ENCODE assay signal across 25 cellular contexts in the genomic region with DNA sequence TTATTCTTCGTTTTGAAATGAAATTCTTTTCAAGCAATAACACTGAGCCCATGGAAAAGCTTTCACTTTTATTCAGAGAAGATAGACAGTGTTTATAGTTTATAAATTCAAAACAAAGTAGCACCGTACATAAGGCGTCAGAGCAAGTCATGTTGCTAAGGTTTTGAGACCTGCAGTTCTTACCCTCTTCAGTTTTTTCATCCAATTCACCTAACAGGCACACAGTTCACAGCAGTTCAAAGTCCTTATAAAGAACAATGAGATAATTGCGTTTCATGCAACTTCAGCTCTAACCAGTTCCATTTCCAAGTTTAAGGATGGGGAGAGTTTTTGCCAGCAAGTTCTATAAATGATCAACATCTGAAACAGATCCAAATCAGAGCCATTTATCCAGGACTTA.
DNase-seq lines count a peak whose midpoint lies in the region; ATAC-seq, FAIRE-seq and TF ChIP-seq lines count a peak whose summit lies in the region.
"Had no signal": no experiment of that assay in that cellular context is flagged by ENCODE, and none has a peak within 500 bp of the region (broad histone marks: within the 10 kb centered on the region; RNA-seq: fewer than 3 reads in every experiment).

No MANE protein-coding gene starts in this region.

- no peak overlapping the region for H2AFZ ChIP-seq in HepG2 (ENCODE audit: low read length)

- TF ChIP-seq EP300 in HepG2 (IDR thresholded peaks at IDR 0.05; ENCODE audit: low read depth in 2 of 2, low read length in 2 of 2) (no peak), HepG2 (CRISPR knock-in tag; IDR thresholded peaks at IDR 0.05; ENCODE audit: borderline replicate concordance) (no peak)

- TF ChIP-seq POLR2A in HepG2 (IDR thresholded peaks at IDR 0.05; ENCODE audit: insufficient read depth in 1 of 2, low read depth in 2 of 2, low read length in 2 of 2) (no peak), right lobe of liver (IDR thresholded peaks at IDR 0.05) (no peak)

- peak overlapping the region; percentile 82 for H3K27ac Mint-ChIP-seq in activated T-helper 17 cell treated with anti-CD3 and anti-CD28 coated beads, Interleukin-2, amount 50 U/mL, for 72 hours
- H3K27ac Mint-ChIP-seq in stimulated activated effector memory CD8-positive, alpha-beta T cell treated with anti-CD3 and anti-CD28 coated beads, Interleukin-12 subunit alpha, Interleukin-12 subunit beta, amount 100 ng/mL, for 72 hours: no peak overlapping the region
- H3K27ac Mint-ChIP-seq: activated naive CD8-positive, alpha-beta T cell treated with anti-CD3 and anti-CD28 coated beads, Interleukin-2, amount 10 ng/mL, durations not matched to agents 7 days and 5 days had no signal

- peak overlapping the region; percentile 55 for H3K4me3 Mint-ChIP-seq in activated T-helper 17 cell treated with anti-CD3 and anti-CD28 coated beads, Interleukin-2, amount 50 U/mL, for 72 hours
- peak overlapping the region; percentile 21 for H3K4me3 Mint-ChIP-seq in stimulated activated effector memory CD8-positive, alpha-beta T cell treated with anti-CD3 and anti-CD28 coated beads, Interleukin-12 subunit alpha, Interleukin-12 subunit beta, amount 100 ng/mL, for 72 hours
- H3K4me3 Mint-ChIP-seq: activated naive CD8-positive, alpha-beta T cell treated with anti-CD3 and anti-CD28 coated beads, Interleukin-2, amount 10 ng/mL, durations not matched to agents 7 days and 5 days; natural killer cell treated with Interleukin-12 subunit alpha and Interleukin-12 subunit beta and Interleukin-15 and Interleukin-18, amount 100 ng/mL, for 72 hours had no signal

- H3K9me3 ChIP-seq in HepG2 (ENCODE audit: low read length): no peaks in the 10 kb centered on the region
- H3K9me3 ChIP-seq in right lobe of liver: no peaks in the 10 kb centered on the region
- H3K9me3 ChIP-seq in right cardiac atrium (ENCODE audit: control insufficient read depth, low read length): no peaks in the 10 kb centered on the region
- H3K9me3 ChIP-seq: ascending aorta had no signal

- TF ChIP-seq CTCF in HepG2 (CRISPR knock-in tag; IDR thresholded peaks at IDR 0.05) (no peak), right lobe of liver (IDR thresholded peaks at IDR 0.05) (no peak)

- H3K79me2 ChIP-seq in HepG2 (ENCODE audit: insufficient read depth, low read length): no peaks in the 10 kb centered on the region

- H3K36me3 Mint-ChIP-seq in activated T-helper 17 cell treated with anti-CD3 and anti-CD28 coated beads, Interleukin-2, amount 50 U/mL, for 72 hours (ENCODE audit: low read depth): peaks cover 37% of the 10 kb centered on the region
- peaks cover 27% of the 10 kb centered on the region for H3K36me3 Mint-ChIP-seq in stimulated activated effector memory CD8-positive, alpha-beta T cell treated with anti-CD3 and anti-CD28 coated beads, Interleukin-12 subunit alpha, Interleukin-12 subunit beta, amount 100 ng/mL, for 72 hours

- H3K4me3 ChIP-seq in HepG2 (replicated peaks in 1 of 3; ENCODE audit: insufficient read depth in 1 of 3, low read depth in 2 of 3, low read length in 3 of 3): no peak overlapping the region
- H3K4me3 ChIP-seq in right lobe of liver: no peak overlapping the region
- H3K4me3 ChIP-seq in right cardiac atrium (ENCODE audit: low read length): no peak overlapping the region
- H3K4me3 ChIP-seq: ascending aorta, K562, lung had no signal

- no peak for TF ChIP-seq RAD21 in HepG2 (CRISPR knock-in tag; IDR thresholded peaks at IDR 0.05)

- DNase-seq in NCI-H1105 treated with DMSO at 0.1 percent for 48 hours (lab: John Stamatoyannopoulos, UW) (peak; percentile 26), NCI-H1105 (lab: John Stamatoyannopoulos, UW) (no peak), HepG2 (ENCODE audit: low spot score) (no peak), right lobe of liver (no peak), right cardiac atrium (no peak)
- no peak for DNase-seq in stimulated activated effector memory CD8-positive, alpha-beta T cell treated with anti-CD3 and anti-CD28 coated beads, Interleukin-12 subunit alpha, Interleukin-12 subunit beta, amount 100 ng/mL, for 72 hours (ENCODE audit: low spot score in 2 of 2)
- DNase-seq in stimulated activated CD4-positive, alpha-beta T cell treated with anti-CD3 and anti-CD28 coated beads, Interleukin-4, amount 100 ng/mL, for 4 hours: no peak
- DNase-seq: activated naive CD8-positive, alpha-beta T cell treated with anti-CD3 and anti-CD28 coated beads, Interleukin-2, amount 10 ng/mL, durations not matched to agents 7 days and 5 days; GOT3; hippocampal formation; NCI-H1048; NCI-H1694 treated with DMSO at 0.1 percent for 48 hours; NCI-H2171 treated with DMSO at 0.1 percent for 48 hours; NCI-H524; occipital lobe; OCI-M1; stimulated activated naive CD4-positive, alpha-beta T cell had no signal

- peaks cover 29% of the 10 kb centered on the region for H3K4me1 Mint-ChIP-seq in activated T-helper 17 cell treated with anti-CD3 and anti-CD28 coated beads, Interleukin-2, amount 50 U/mL, for 72 hours
- peaks cover 21% of the 10 kb centered on the region for H3K4me1 Mint-ChIP-seq in stimulated activated effector memory CD8-positive, alpha-beta T cell treated with anti-CD3 and anti-CD28 coated beads, Interleukin-12 subunit alpha, Interleukin-12 subunit beta, amount 100 ng/mL, for 72 hours

- 3% methylated on average over 4 of the region's 4 CpGs for WGBS in HepG2 (ENCODE audit: low lambda C conversion rate)
- WGBS in right lobe of liver (ENCODE audit: insufficient coverage, low coverage, low lambda C conversion rate, missing lambda C conversion rate): 48% methylated on average over 4 of the region's 4 CpGs
- WGBS in right cardiac atrium: 70% methylated on average over 4 of the region's 4 CpGs

- H3K4me2 ChIP-seq in HepG2 (ENCODE audit: low read depth, low read length): no peak overlapping the region

- peak; percentile 23 for FAIRE-seq in HepG2 (lab: Jason Lieb, UNC)
- FAIRE-seq: HTR-8/SVneo, K562 had no signal

- in situ Hi-C loops in HepG2 (cut with HindIII; ENCODE audit: extremely low pct_ligation_motif_present, low pct_unique_long_range_greater_than_20kb): no loop called here

- ATAC-seq in HepG2: no peak; the same call in 2 of the 3 replicates
- ATAC-seq in right lobe of liver: no peak
- no peak for ATAC-seq in activated T-helper 17 cell treated with anti-CD3 and anti-CD28 coated beads, Interleukin-2, amount 50 U/mL, for 72 hours (replicated peaks)
- ATAC-seq in stimulated activated effector memory CD8-positive, alpha-beta T cell treated with anti-CD3 and anti-CD28 coated beads, Interleukin-12 subunit alpha, Interleukin-12 subunit beta, amount 100 ng/mL, for 72 hours: no peak
- ATAC-seq in right cardiac atrium: no peak
- ATAC-seq: K562; natural killer cell treated with Interleukin-12 subunit alpha and Interleukin-12 subunit beta and Interleukin-15 and Interleukin-18, amount 100 ng/mL, for 72 hours had no signal

- no peak overlapping the region for H3K9ac ChIP-seq in HepG2 (ENCODE audit: insufficient read depth, low read depth, low read length)

- no peaks in the 10 kb centered on the region for H4K20me1 ChIP-seq in HepG2 (ENCODE audit: insufficient read depth, low read length)

- H3K27ac ChIP-seq in HepG2 (ENCODE audit: extremely low read length, insufficient read depth, low read length) (no peak overlapping the region), right lobe of liver (no peak overlapping the region), right cardiac atrium (ENCODE audit: low read length) (no peak overlapping the region)
- H3K27ac ChIP-seq: 22Rv1, ascending aorta, C4-2B had no signal

- no TSS peak for BruUV-seq in HepG2 (replicated peaks; lab: Mats Ljungman, UMichigan)

- intact Hi-C loops in HepG2 (cut with micrococcal nuclease; ENCODE audit: unreplicated experiment) (no loop called here), right lobe of liver (cut with DNase I) (no loop called here), right cardiac atrium (cut with DNase I) (no loop called here)

- POLR2A ChIA-PET in HepG2 (lab: Yijun Ruan, JAX): no interaction called here

- H3K36me3 ChIP-seq in HepG2 (replicated peaks in 1 of 2; ENCODE audit: control insufficient read depth in 1 of 2, insufficient read depth in 2 of 2, low read length in 2 of 2) (no peaks in the 10 kb centered on the region), right lobe of liver (no peaks in the 10 kb centered on the region)
- H3K36me3 ChIP-seq: ascending aorta had no signal

- H3K27me3 Mint-ChIP-seq in activated T-helper 17 cell treated with anti-CD3 and anti-CD28 coated beads, Interleukin-2, amount 50 U/mL, for 72 hours: no peaks in the 10 kb centered on the region
- H3K27me3 Mint-ChIP-seq: activated naive CD8-positive, alpha-beta T cell treated with anti-CD3 and anti-CD28 coated beads, Interleukin-2, amount 10 ng/mL, durations not matched to agents 7 days and 5 days; natural killer cell treated with Interleukin-12 subunit alpha and Interleukin-12 subunit beta and Interleukin-15 and Interleukin-18, amount 100 ng/mL, for 72 hours had no signal

- no peaks in the 10 kb centered on the region for H3K4me1 ChIP-seq in HepG2 (ENCODE audit: insufficient read depth, low read length)
- H3K4me1 ChIP-seq in right lobe of liver: no peaks in the 10 kb centered on the region
- peaks cover 1% of the 10 kb centered on the region for H3K4me1 ChIP-seq in right cardiac atrium (ENCODE audit: control insufficient read depth, insufficient read depth, low read length)
- H3K4me1 ChIP-seq: ascending aorta had no signal

- CTCF ChIA-PET in HepG2 (lab: Yijun Ruan, JAX; ENCODE audit: low intra/inter-chr PET ratio, low total read pairs): no interaction called here

- H3K27me3 ChIP-seq in HepG2 (ENCODE audit: control insufficient read depth in 1 of 2, insufficient read depth in 2 of 2, low read length in 2 of 2): no peaks in the 10 kb centered on the region; a peak in 1 of 5 replicates
- no peaks in the 10 kb centered on the region for H3K27me3 ChIP-seq in right lobe of liver
- H3K27me3 ChIP-seq in right cardiac atrium (ENCODE audit: control insufficient read depth, insufficient read depth): no peaks in the 10 kb centered on the region
- H3K27me3 ChIP-seq: ascending aorta had no signal

- no peaks in the 10 kb centered on the region for H3K9me3 Mint-ChIP-seq in activated T-helper 17 cell treated with anti-CD3 and anti-CD28 coated beads, Interleukin-2, amount 50 U/mL, for 72 hours
- H3K9me3 Mint-ChIP-seq in stimulated activated effector memory CD8-positive, alpha-beta T cell treated with anti-CD3 and anti-CD28 coated beads, Interleukin-12 subunit alpha, Interleukin-12 subunit beta, amount 100 ng/mL, for 72 hours: no peaks in the 10 kb centered on the region
- H3K9me3 Mint-ChIP-seq: natural killer cell treated with Interleukin-12 subunit alpha and Interleukin-12 subunit beta and Interleukin-15 and Interleukin-18, amount 100 ng/mL, for 72 hours had no signal

TF ChIP-seq in HepG2, 621 proteins besides CTCF, POLR2A, EP300 and RAD21 (continues in another document):
- TF ChIP-seq ARNT2 (CRISPR knock-in tag; IDR thresholded peaks at IDR 0.05; ENCODE audit: low read depth) (no peak), HNF4A (CRISPR knock-in tag; IDR thresholded peaks at IDR 0.05) (0 out of 2 replicates have a peak, but pooled peaks have one; percentile 15), FOXA1 (IDR thresholded peaks at IDR 0.05) (no peak), FOXA1 (CRISPR knock-in tag; IDR thresholded peaks at IDR 0.05) (no peak), SMYD3 (CRISPR knock-in tag; IDR thresholded peaks at IDR 0.05) (no peak)
